Comparison of ENCODE assay signal across 9 cellular contexts in genomic region chr12:20492251-20492728, GRCh38.
DNase-seq lines count a peak whose midpoint lies in the region; ATAC-seq and TF ChIP-seq lines count a peak whose summit lies in the region.
"Had no signal": no experiment of that assay in that cellular context is flagged by ENCODE, and none has a peak within 500 bp of the region (broad histone marks: within the 10 kb centered on the region; RNA-seq: fewer than 3 reads in every experiment).

No MANE protein-coding gene starts in this region.

- TF ChIP-seq CTCF in omental fat pad (IDR thresholded peaks at IDR 0.05) (no peak), testis (IDR thresholded peaks at IDR 0.05) (no peak), thyroid gland (IDR thresholded peaks at IDR 0.05) (no peak)

- H3K4me1 Mint-ChIP-seq in T-helper 17 cell: no peaks in the 10 kb centered on the region
- H3K4me1 Mint-ChIP-seq: neural crest cell had no signal

- no peak overlapping the region for H3K4me3 Mint-ChIP-seq in T-helper 17 cell
- H3K4me3 Mint-ChIP-seq: neural crest cell had no signal

- intact Hi-C loops in testis (cut with DNase I; ENCODE audit: low total_unique reads): no loop called here
- intact Hi-C loops in thyroid gland (cut with DNase I): no loop called here

- H3K9me3 ChIP-seq in T-helper 17 cell (ENCODE audit: control insufficient read depth, low read length, poor library complexity, severe bottlenecking) (no peaks in the 10 kb centered on the region), testis (no peaks in the 10 kb centered on the region), thyroid gland (no peaks in the 10 kb centered on the region)

- H3K4me1 ChIP-seq in testis: no peaks in the 10 kb centered on the region
- peaks cover 4 to 11% of the 10 kb centered on the region in 2 donors for H3K4me1 ChIP-seq in thyroid gland

- H3K27me3 Mint-ChIP-seq in T-helper 17 cell: peaks cover 4% of the 10 kb centered on the region

- H3K27ac Mint-ChIP-seq in T-helper 17 cell: no peak overlapping the region

- H3K36me3 ChIP-seq in testis (ENCODE audit: low read depth, missing control alignments): no peaks in the 10 kb centered on the region
- no peaks in the 10 kb centered on the region for H3K36me3 ChIP-seq in thyroid gland

- WGBS in testis, 2 donors: 77 to 91% methylated on average over 4 of the region's 4 CpGs
- WGBS in thyroid gland, 2 donors: 82 to 89% methylated on average over 4 of the region's 4 CpGs

- H3K27me3 ChIP-seq in testis (no peaks in the 10 kb centered on the region), thyroid gland (no peaks in the 10 kb centered on the region)

- H3K36me3 Mint-ChIP-seq in T-helper 17 cell (ENCODE audit: low read depth): no peaks in the 10 kb centered on the region

- peak; percentile 81 for ATAC-seq in HG03432 (IDR thresholded peaks at IDR 0.05; ENCODE audit: unreplicated experiment)
- ATAC-seq in T-helper 17 cell: peak; percentile 27
- no peak for ATAC-seq in omental fat pad (ENCODE audit: low FRiP score)

- H3K27ac ChIP-seq in testis (no peak overlapping the region), substantia nigra (ENCODE audit: low read depth, low read length, poor library complexity, severe bottlenecking) (no peak overlapping the region), thyroid gland (no peak overlapping the region)

- TF ChIP-seq POLR2A in testis (IDR thresholded peaks at IDR 0.05): no peak
- no peak for TF ChIP-seq POLR2A in thyroid gland (IDR thresholded peaks at IDR 0.05)

- H3K4me3 ChIP-seq in testis (no peak overlapping the region), thyroid gland (replicated peaks in 1 of 3) (no peak overlapping the region)

- peak; percentile 87 for DNase-seq in EH (ENCODE audit: low read depth)
- DNase-seq in T-helper 17 cell: no peak
- peak; percentile 85 for DNase-seq in islet precursor cell
- DNase-seq in omental fat pad (ENCODE audit: low spot score): no peak
- DNase-seq in testis: no peak
- DNase-seq in substantia nigra (lab: John Stamatoyannopoulos, UW): no peak
- DNase-seq in thyroid gland: no peak

Comparison
In these comparisons a context has a peak if more than half of its experiments do, and no peak if none do; other contexts are left out.
1. DNase-seq: peak in EH (single experiment) and islet precursor cell (single experiment); none in T-helper 17 cell (0 of 3), omental fat pad (single experiment), testis (single experiment), substantia nigra (0 of 49) and thyroid gland (0 of 2).